ENCODE assay signal across 11 cellular contexts in the genomic region with DNA sequence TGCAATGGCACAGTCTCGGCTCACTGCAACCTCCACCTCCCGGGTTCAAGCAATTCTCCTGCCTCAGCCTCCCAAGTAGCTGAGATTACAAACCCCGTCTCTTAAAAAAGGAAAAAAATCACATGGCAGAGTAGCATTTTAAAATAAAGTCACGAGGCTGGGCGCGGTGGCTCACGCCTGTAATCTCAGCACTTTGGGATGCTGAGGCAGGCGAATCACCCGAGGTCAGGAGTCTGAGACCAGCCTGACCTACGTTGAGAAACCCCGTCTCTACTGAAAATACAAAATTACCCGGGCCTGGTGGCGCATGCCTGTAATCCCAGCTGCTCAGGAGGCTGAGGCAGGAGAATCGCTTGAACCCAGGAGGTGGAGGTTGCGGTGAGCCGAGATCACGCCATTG. TPM values are rescaled to one million over a fixed set of nuclear protein-coding genes. Genes with fewer than 3 reads are reported as not detected.
"Had no signal": no experiment of that assay in that cellular context is flagged by ENCODE, and none has a peak within 500 bp of the region (broad histone marks: within the 10 kb centered on the region; RNA-seq: fewer than 3 reads in every experiment).

No MANE protein-coding gene starts in this region.

RNA-seq across cellular contexts. Expression of gene DHDH, which starts 5.8 kb away (rescaled TPM):
- total RNA-seq: cerebellum, dermis blood vessel endothelial cell, endothelial cell of umbilical vein, left ventricle myocardium superior, lung microvascular endothelial cell, pulmonary artery endothelial cell, ureter, vagina had no signal
- polyA plus RNA-seq: endothelial cell of umbilical vein had no signal

RNA-seq across cellular contexts. Expression of gene TULP2, which starts 29.1 kb away (rescaled TPM):
- total RNA-seq: colonic mucosa; endothelial cell of umbilical vein; left colon; left ventricle myocardium superior; naive thymus-derived CD8-positive, alpha-beta T cell; ureter; vagina had no signal
